In the genomic region with DNA sequence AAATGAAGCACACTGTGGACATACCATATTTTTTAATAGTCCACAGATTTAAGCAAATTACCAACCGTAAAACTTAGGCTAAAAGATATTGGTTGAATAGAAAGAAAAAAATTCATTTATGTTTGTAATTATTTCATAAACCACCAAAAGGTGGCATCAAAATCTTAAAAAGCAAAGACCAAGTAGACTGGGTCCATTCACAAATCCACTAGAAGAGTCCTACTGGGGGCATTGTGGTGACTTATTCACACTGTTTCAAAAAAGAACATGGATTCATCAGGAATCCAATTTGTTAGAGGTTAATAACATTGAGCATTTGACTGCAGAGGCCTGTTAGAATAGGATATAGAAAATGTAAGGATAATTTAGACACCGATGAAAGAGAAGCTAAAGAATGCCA, we compare ENCODE assay signal across 11 cellular contexts.
DNase-seq lines count a peak whose midpoint lies in the region; ATAC-seq and TF ChIP-seq lines count a peak whose summit lies in the region.
"Had no signal": no experiment of that assay in that cellular context is flagged by ENCODE, and none has a peak within 500 bp of the region (broad histone marks: within the 10 kb centered on the region; RNA-seq: fewer than 3 reads in every experiment).

No MANE protein-coding gene starts in this region.

- no peaks in the 10 kb centered on the region for H3K4me1 ChIP-seq in gastrocnemius medialis

- no peaks in the 10 kb centered on the region for H3K36me3 ChIP-seq in gastrocnemius medialis

- TF ChIP-seq CTCF in C4-2B (conservative IDR thresholded peaks at IDR 0.05) (peak; percentile 46), gastrocnemius medialis (IDR thresholded peaks at IDR 0.05 in 4 of 5, conservative IDR thresholded peaks at IDR 0.05 in 1 of 5) (no peak)

- peak; percentile 42 for DNase-seq in amniotic epithelial cell (ENCODE audit: low read depth)
- DNase-seq in iris pigment epithelial cell (ENCODE audit: low read depth), result peak; percentile 54
- no peak for DNase-seq in DMS 273 (lab: John Stamatoyannopoulos, UW; ENCODE audit: unreplicated experiment)
- DNase-seq in gastrocnemius medialis, result no peak
- no peak for DNase-seq in NCI-H1092 treated with DMSO at 0.1 percent for 48 hours (lab: John Stamatoyannopoulos, UW)
- DNase-seq: endodermal cell, NCI-H187 treated with DMSO at 0.1 percent for 48 hours, T-helper 17 cell had no signal

- peak; percentile 43 for TF ChIP-seq RAD21 in Ishikawa (IDR thresholded peaks at IDR 0.05; ENCODE audit: low read depth)

- no peaks in the 10 kb centered on the region for H3K27me3 ChIP-seq in gastrocnemius medialis

- no peak for TF ChIP-seq EP300 in Ishikawa (IDR thresholded peaks at IDR 0.05; ENCODE audit: borderline replicate concordance)

- H3K4me3 ChIP-seq in gastrocnemius medialis, result no peak overlapping the region

- H3K27ac ChIP-seq in C4-2B (no peak overlapping the region), gastrocnemius medialis (no peak overlapping the region)

- ATAC-seq in HG03432 (IDR thresholded peaks at IDR 0.05; ENCODE audit: unreplicated experiment), result no peak
- no peak for ATAC-seq in gastrocnemius medialis
- ATAC-seq: T-helper 17 cell had no signal

- in situ Hi-C loops in gastrocnemius medialis (cut with MboI; ENCODE audit: low sequenced_read_pairs in 4 of 4), result loop anchor here in 1 of 4 donors (25.0 kb wide), 1 partner anchor 305 kb away; no protein-coding TSS in a partner anchor

- H3K9me3 ChIP-seq in gastrocnemius medialis, result no peaks in the 10 kb centered on the region

- no peak for TF ChIP-seq POLR2A in gastrocnemius medialis (IDR thresholded peaks at IDR 0.05)

- intact Hi-C loops in gastrocnemius medialis (cut with DNase I; ENCODE audit: low total_unique reads), result no loop called here

TF ChIP-seq in Ishikawa, 13 proteins besides CTCF, POLR2A, EP300 and RAD21:
- TF ChIP-seq CEBPB (IDR thresholded peaks at IDR 0.05) (no peak), TEAD4 (IDR thresholded peaks at IDR 0.05) (no peak), FOXM1 (IDR thresholded peaks at IDR 0.05; ENCODE audit: borderline replicate concordance, low read depth) (no peak), NFIC (IDR thresholded peaks at IDR 0.05) (no peak), TAF1 (IDR thresholded peaks at IDR 0.05; ENCODE audit: low read depth) (no peak), EGR1 (IDR thresholded peaks at IDR 0.05) (no peak), YY1 (IDR thresholded peaks at IDR 0.05; ENCODE audit: low read depth) (no peak)
- TF ChIP-seq, protein P1, sequence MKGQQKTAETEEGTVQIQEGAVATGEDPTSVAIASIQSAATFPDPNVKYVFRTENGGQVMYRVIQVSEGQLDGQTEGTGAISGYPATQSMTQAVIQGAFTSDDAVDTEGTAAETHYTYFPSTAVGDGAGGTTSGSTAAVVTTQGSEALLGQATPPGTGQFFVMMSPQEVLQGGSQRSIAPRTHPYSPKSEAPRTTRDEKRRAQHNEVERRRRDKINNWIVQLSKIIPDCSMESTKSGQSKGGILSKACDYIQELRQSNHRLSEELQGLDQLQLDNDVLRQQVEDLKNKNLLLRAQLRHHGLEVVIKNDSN (IDR thresholded peaks at IDR 0.05), result no peak
- TF ChIP-seq, protein P2, sequence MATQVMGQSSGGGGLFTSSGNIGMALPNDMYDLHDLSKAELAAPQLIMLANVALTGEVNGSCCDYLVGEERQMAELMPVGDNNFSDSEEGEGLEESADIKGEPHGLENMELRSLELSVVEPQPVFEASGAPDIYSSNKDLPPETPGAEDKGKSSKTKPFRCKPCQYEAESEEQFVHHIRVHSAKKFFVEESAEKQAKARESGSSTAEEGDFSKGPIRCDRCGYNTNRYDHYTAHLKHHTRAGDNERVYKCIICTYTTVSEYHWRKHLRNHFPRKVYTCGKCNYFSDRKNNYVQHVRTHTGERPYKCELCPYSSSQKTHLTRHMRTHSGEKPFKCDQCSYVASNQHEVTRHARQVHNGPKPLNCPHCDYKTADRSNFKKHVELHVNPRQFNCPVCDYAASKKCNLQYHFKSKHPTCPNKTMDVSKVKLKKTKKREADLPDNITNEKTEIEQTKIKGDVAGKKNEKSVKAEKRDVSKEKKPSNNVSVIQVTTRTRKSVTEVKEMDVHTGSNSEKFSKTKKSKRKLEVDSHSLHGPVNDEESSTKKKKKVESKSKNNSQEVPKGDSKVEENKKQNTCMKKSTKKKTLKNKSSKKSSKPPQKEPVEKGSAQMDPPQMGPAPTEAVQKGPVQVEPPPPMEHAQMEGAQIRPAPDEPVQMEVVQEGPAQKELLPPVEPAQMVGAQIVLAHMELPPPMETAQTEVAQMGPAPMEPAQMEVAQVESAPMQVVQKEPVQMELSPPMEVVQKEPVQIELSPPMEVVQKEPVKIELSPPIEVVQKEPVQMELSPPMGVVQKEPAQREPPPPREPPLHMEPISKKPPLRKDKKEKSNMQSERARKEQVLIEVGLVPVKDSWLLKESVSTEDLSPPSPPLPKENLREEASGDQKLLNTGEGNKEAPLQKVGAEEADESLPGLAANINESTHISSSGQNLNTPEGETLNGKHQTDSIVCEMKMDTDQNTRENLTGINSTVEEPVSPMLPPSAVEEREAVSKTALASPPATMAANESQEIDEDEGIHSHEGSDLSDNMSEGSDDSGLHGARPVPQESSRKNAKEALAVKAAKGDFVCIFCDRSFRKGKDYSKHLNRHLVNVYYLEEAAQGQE (IDR thresholded peaks at IDR 0.05; ENCODE audit: low read depth), result no peak
- TF ChIP-seq, protein P3, sequence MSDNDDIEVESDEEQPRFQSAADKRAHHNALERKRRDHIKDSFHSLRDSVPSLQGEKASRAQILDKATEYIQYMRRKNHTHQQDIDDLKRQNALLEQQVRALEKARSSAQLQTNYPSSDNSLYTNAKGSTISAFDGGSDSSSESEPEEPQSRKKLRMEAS (IDR thresholded peaks at IDR 0.05), result no peak

Comparison
In these comparisons a context has a peak if more than half of its experiments do, and no peak if none do; other contexts are left out.
1. DNase-seq: peak in amniotic epithelial cell (single experiment) and iris pigment epithelial cell (single experiment); none in DMS 273 (single experiment), gastrocnemius medialis (0 of 2) and NCI-H1092 treated with DMSO at 0.1 percent for 48 hours (single experiment).